ENCODE assay signal across 20 cellular contexts in the genomic region with DNA sequence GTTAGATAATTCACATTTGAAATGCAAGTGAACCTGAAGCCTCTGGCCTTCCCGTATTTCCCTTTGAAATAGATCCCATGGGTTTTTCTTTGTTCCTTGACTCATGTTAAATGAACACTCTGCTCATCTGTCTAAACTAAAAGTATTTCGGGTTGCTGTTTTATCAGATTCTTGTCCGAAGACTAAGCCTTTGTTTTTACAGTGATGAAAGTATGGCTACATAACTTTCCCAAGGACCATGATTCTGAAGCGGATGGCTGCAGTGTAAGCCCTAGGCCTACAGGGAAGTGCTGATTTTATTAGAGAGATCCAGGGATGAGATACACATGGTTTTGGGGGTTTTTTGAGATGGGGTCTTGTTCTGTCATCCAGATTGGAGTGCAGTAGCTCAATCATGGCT.
"Had no signal": no experiment of that assay in that cellular context is flagged by ENCODE, and none has a peak within 500 bp of the region (broad histone marks: within the 10 kb centered on the region; RNA-seq: fewer than 3 reads in every experiment).

No MANE protein-coding gene starts in this region.

- H3K9me3 ChIP-seq: ascending aorta had no signal

- H3K4me3 ChIP-seq: ascending aorta had no signal

- H3K36me3 Mint-ChIP-seq: activated naive CD8-positive, alpha-beta T cell treated with anti-CD3 and anti-CD28 coated beads, Interleukin-2, amount 10 ng/mL, durations not matched to agents 7 days and 5 days had no signal

- H3K27ac ChIP-seq: ascending aorta had no signal

- H3K4me1 ChIP-seq: ascending aorta had no signal

- H3K27me3 ChIP-seq: ascending aorta had no signal

- H3K27ac Mint-ChIP-seq: activated CD8-positive, alpha-beta T cell treated with anti-CD3 and anti-CD28 coated beads, Interleukin-2, amount 10 ng/mL, durations not matched to agents 7 days and 5 days; activated naive CD8-positive, alpha-beta T cell treated with anti-CD3 and anti-CD28 coated beads, Interleukin-2, amount 10 ng/mL, durations not matched to agents 7 days and 5 days; T-helper 1 cell treated with Interleukin-12 subunit alpha and Interleukin-12 subunit beta and Interleukin-4 antibody, amounts not matched to agents 30 μg/mL and 1 μg/mL, for 36 hours had no signal

- H3K9me3 Mint-ChIP-seq: activated naive CD8-positive, alpha-beta T cell treated with anti-CD3 and anti-CD28 coated beads, Interleukin-2, amount 10 ng/mL, durations not matched to agents 7 days and 5 days; T-helper 1 cell treated with Interleukin-12 subunit alpha and Interleukin-12 subunit beta and Interleukin-4 antibody, amounts not matched to agents 30 μg/mL and 1 μg/mL, for 36 hours had no signal

- DNase-seq: activated CD4-positive, alpha-beta T cell treated with anti-CD3 and anti-CD28 coated beads for 48 hours; activated CD4-positive, alpha-beta T cell treated with anti-CD3 and anti-CD28 coated beads, Interleukin-2, amount 50 U/mL, for 4 hours; activated CD4-positive, CD25-positive, alpha-beta regulatory T cell treated with anti-CD3 and anti-CD28 coated beads, Interleukin-2, amount 50 U/mL, for 72 hours; activated CD8-positive, alpha-beta memory T cell treated with anti-CD3 and anti-CD28 coated beads, Interleukin-2, amount 50 U/mL, for 48 hours; activated CD8-positive, alpha-beta T cell treated with anti-CD3 and anti-CD28 coated beads, Interleukin-2, amount 10 ng/mL, durations not matched to agents 7 days and 5 days; activated naive CD4-positive, alpha-beta T cell treated with anti-CD3 and anti-CD28 coated beads, Interleukin-2, amount 50 U/mL, for 16 hours; activated naive CD8-positive, alpha-beta T cell treated with anti-CD3 and anti-CD28 coated beads, Interleukin-2, amount 10 ng/mL, durations not matched to agents 7 days and 5 days; activated T-cell treated with anti-CD3 and anti-CD28 coated beads, Interleukin-2, amount 50 U/mL, for 1 hour; Kasumi-1; KBM-7; NCI-H1105 treated with DMSO at 0.1 percent for 48 hours; NCI-H1436 treated with DMSO at 0.1 percent for 48 hours; NCI-H187 treated with DMSO at 0.1 percent for 48 hours; NCI-H2081 treated with DMSO at 0.1 percent for 48 hours; NCI-H446; NCI-H524; PC-3; SHP77 treated with DMSO at 0.1 percent for 48 hours had no signal

- H3K27me3 Mint-ChIP-seq: activated naive CD8-positive, alpha-beta T cell treated with anti-CD3 and anti-CD28 coated beads, Interleukin-2, amount 10 ng/mL, durations not matched to agents 7 days and 5 days had no signal

- H3K4me3 Mint-ChIP-seq: activated CD8-positive, alpha-beta T cell treated with anti-CD3 and anti-CD28 coated beads, Interleukin-2, amount 10 ng/mL, durations not matched to agents 7 days and 5 days; activated naive CD8-positive, alpha-beta T cell treated with anti-CD3 and anti-CD28 coated beads, Interleukin-2, amount 10 ng/mL, durations not matched to agents 7 days and 5 days; T-helper 1 cell treated with Interleukin-12 subunit alpha and Interleukin-12 subunit beta and Interleukin-4 antibody, amounts not matched to agents 30 μg/mL and 1 μg/mL, for 36 hours had no signal
